ENCODE assay signal across 1 cellular context in the genomic region with DNA sequence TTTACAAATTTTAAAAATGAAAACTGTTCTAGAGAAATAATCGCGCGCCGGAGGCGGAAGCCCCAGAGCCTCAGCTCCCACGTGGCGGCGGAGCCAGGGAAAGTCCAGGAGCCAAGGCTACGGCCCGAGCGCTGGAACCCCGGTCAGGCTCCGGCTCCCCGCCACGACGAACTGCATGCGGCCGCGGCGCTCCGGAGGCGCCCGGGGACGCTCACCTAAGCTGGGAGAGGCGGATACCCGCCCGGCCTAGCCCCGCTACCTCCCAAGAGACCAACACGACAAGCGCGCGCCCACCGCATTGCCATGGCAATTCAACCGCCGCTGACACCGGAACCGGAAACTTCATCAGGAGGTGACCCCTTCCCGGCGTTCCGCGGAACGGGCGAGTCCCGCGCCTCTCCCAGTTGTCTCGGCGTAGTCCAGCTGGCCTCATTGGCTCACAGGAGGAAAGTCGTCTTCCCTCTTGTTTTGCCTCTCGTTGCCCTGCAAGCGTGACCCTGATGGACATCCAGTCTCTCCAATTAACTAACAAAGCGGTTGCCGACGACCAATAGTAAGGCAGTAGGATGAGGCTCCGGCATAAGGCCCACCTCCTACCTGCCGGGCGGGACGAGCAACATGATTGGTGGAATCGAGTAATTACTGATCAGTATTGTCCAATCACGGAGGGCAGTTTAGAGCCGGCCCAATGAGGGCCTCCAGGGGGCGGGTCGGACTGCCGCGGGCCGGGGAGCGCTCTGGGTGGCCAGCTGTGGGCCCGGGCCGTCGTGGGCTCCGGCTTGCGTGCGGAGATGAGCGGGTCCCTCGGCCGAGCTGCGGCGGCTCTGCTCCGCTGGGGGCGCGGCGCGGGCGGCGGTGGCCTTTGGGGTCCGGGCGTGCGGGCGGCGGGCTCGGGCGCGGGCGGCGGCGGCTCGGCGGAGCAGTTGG.
TF ChIP-seq lines count a peak whose summit lies in the region.

A gene (plus strand): TSS at position 752 of the 927 bp plus-strand sequence. CDS start 40 bp downstream, at position 792.

TF ChIP-seq in HepG2, 621 proteins besides CTCF, POLR2A, EP300 and RAD21 (continued from another document):
- TF ChIP-seq RBM39 (IDR thresholded peaks at IDR 0.05; ENCODE audit: low read depth, low read length, poor library complexity, severe bottlenecking) (peak; percentile 92), ETV6 (CRISPR knock-in tag; conservative IDR thresholded peaks at IDR 0.05) (0 out of 2 replicates have a peak, but pooled peaks have one; percentile 34), RBFOX2 (IDR thresholded peaks at IDR 0.05; ENCODE audit: low read depth, low read length) (peak; percentile 93), CHD2 (IDR thresholded peaks at IDR 0.05; ENCODE audit: low read depth, low read length) (peak; percentile 58; the same call in 1 of the 2 replicates), RARA (CRISPR knock-in tag; IDR thresholded peaks at IDR 0.05) (0 out of 2 replicates have a peak, but pooled peaks have one; percentile 37), ZNF788 (CRISPR knock-in tag; IDR thresholded peaks at IDR 0.05; ENCODE audit: borderline replicate concordance) (peak; percentile 71; the same call in 1 of the 2 replicates), FOXO1 (CRISPR knock-in tag; IDR thresholded peaks at IDR 0.05) (peak; percentile 21; the same call in 1 of the 2 replicates), KDM5B (CRISPR knock-in tag; IDR thresholded peaks at IDR 0.05; ENCODE audit: borderline replicate concordance) (peak; percentile 51; the same call in 1 of the 2 replicates), ZFX (CRISPR knock-in tag; IDR thresholded peaks at IDR 0.05; ENCODE audit: low read depth) (peak; percentile 76), FOXC1 (CRISPR knock-in tag; IDR thresholded peaks at IDR 0.05; ENCODE audit: borderline replicate concordance) (peak; percentile 55; the same call in 1 of the 2 replicates), ZNF232 (CRISPR knock-in tag; IDR thresholded peaks at IDR 0.05; ENCODE audit: borderline replicate concordance) (no peak), TBX2 (CRISPR knock-in tag; IDR thresholded peaks at IDR 0.05; ENCODE audit: borderline replicate concordance) (peak; percentile 73), ZNF547 (CRISPR knock-in tag; IDR thresholded peaks at IDR 0.05) (0 out of 2 replicates have a peak, but pooled peaks have one; percentile 60), GATAD2A (CRISPR knock-in tag; IDR thresholded peaks at IDR 0.05) (0 out of 2 replicates have a peak, but pooled peaks have one; percentile 36), JUN (CRISPR knock-in tag; IDR thresholded peaks at IDR 0.05) (no peak), ZNF207 (IDR thresholded peaks at IDR 0.05; ENCODE audit: borderline replicate concordance) (no peak), SALL2 (CRISPR knock-in tag; IDR thresholded peaks at IDR 0.05) (0 out of 2 replicates have a peak, but pooled peaks have one; percentile 30), TCF7L2 (IDR thresholded peaks at IDR 0.05; ENCODE audit: low read depth, low read length) (no peak), KAT8 (CRISPR knock-in tag; IDR thresholded peaks at IDR 0.05) (peak; percentile 93), SOX6 (IDR thresholded peaks at IDR 0.05) (no peak), SOX6 (CRISPR knock-in tag; IDR thresholded peaks at IDR 0.05) (peak; percentile 53), ZNF251 (CRISPR knock-in tag; IDR thresholded peaks at IDR 0.05) (no peak), ZKSCAN8 (CRISPR knock-in tag; IDR thresholded peaks at IDR 0.05; ENCODE audit: borderline replicate concordance) (no peak; the same call in 1 of the 2 replicates), ZNF850 (CRISPR knock-in tag; conservative IDR thresholded peaks at IDR 0.05) (no peak), MEF2D (CRISPR knock-in tag; IDR thresholded peaks at IDR 0.05) (peak; percentile 84), FOXM1 (CRISPR knock-in tag; IDR thresholded peaks at IDR 0.05) (peak; percentile 62; the same call in 1 of the 2 replicates), ZMYM4 (CRISPR knock-in tag; IDR thresholded peaks at IDR 0.05) (peak; percentile 86), ZNF761 (CRISPR knock-in tag; conservative IDR thresholded peaks at IDR 0.05) (0 out of 2 replicates have a peak, but pooled peaks have one; percentile 31), TBP (CRISPR knock-in tag; IDR thresholded peaks at IDR 0.05) (no peak), TGIF2 (CRISPR knock-in tag; IDR thresholded peaks at IDR 0.05) (peak; percentile 43; the same call in 1 of the 2 replicates), FOXK2 (IDR thresholded peaks at IDR 0.05) (peak; percentile 92)
- TF ChIP-seq, protein P1, sequence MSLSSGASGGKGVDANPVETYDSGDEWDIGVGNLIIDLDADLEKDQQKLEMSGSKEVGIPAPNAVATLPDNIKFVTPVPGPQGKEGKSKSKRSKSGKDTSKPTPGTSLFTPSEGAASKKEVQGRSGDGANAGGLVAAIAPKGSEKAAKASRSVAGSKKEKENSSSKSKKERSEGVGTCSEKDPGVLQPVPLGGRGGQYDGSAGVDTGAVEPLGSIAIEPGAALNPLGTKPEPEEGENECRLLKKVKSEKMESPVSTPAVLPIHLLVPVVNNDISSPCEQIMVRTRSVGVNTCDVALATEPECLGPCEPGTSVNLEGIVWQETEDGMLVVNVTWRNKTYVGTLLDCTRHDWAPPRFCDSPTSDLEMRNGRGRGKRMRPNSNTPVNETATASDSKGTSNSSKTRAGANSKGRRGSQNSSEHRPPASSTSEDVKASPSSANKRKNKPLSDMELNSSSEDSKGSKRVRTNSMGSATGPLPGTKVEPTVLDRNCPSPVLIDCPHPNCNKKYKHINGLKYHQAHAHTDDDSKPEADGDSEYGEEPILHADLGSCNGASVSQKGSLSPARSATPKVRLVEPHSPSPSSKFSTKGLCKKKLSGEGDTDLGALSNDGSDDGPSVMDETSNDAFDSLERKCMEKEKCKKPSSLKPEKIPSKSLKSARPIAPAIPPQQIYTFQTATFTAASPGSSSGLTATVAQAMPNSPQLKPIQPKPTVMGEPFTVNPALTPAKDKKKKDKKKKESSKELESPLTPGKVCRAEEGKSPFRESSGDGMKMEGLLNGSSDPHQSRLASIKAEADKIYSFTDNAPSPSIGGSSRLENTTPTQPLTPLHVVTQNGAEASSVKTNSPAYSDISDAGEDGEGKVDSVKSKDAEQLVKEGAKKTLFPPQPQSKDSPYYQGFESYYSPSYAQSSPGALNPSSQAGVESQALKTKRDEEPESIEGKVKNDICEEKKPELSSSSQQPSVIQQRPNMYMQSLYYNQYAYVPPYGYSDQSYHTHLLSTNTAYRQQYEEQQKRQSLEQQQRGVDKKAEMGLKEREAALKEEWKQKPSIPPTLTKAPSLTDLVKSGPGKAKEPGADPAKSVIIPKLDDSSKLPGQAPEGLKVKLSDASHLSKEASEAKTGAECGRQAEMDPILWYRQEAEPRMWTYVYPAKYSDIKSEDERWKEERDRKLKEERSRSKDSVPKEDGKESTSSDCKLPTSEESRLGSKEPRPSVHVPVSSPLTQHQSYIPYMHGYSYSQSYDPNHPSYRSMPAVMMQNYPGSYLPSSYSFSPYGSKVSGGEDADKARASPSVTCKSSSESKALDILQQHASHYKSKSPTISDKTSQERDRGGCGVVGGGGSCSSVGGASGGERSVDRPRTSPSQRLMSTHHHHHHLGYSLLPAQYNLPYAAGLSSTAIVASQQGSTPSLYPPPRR (CRISPR knock-in tag; IDR thresholded peaks at IDR 0.05; ENCODE audit: borderline replicate concordance), result peak; percentile 61; the same call in 1 of the 2 replicates
- TF ChIP-seq, protein P2, sequence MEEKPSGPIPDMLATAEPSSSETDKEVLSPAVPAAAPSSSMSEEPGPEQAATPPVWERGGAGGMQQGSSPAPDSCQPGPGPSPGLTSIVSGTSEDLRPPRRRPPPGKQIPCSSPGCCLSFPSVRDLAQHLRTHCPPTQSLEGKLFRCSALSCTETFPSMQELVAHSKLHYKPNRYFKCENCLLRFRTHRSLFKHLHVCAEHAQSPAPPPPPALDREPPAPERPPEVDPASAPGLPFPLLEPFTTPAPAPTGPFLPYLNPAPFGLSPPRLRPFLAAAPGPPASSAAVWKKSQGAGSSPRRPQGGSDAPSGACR (CRISPR knock-in tag; IDR thresholded peaks at IDR 0.05), result 0 out of 2 replicates have a peak, but pooled peaks have one; percentile 62
- TF ChIP-seq, protein P3, sequence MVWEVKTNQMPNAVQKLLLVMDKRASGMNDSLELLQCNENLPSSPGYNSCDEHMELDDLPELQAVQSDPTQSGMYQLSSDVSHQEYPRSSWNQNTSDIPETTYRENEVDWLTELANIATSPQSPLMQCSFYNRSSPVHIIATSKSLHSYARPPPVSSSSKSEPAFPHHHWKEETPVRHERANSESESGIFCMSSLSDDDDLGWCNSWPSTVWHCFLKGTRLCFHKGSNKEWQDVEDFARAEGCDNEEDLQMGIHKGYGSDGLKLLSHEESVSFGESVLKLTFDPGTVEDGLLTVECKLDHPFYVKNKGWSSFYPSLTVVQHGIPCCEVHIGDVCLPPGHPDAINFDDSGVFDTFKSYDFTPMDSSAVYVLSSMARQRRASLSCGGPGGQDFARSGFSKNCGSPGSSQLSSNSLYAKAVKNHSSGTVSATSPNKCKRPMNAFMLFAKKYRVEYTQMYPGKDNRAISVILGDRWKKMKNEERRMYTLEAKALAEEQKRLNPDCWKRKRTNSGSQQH (CRISPR knock-in tag; IDR thresholded peaks at IDR 0.05; ENCODE audit: low read depth), result peak; percentile 23; the same call in 1 of the 2 replicates
- TF ChIP-seq, protein P4, sequence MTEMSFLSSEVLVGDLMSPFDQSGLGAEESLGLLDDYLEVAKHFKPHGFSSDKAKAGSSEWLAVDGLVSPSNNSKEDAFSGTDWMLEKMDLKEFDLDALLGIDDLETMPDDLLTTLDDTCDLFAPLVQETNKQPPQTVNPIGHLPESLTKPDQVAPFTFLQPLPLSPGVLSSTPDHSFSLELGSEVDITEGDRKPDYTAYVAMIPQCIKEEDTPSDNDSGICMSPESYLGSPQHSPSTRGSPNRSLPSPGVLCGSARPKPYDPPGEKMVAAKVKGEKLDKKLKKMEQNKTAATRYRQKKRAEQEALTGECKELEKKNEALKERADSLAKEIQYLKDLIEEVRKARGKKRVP (CRISPR knock-in tag; IDR thresholded peaks at IDR 0.05), result peak in 1 of 2 experiments; percentile 49; a peak in 1 of 4 replicates
